Comparison of ENCODE assay signal across 2 cellular contexts in the genomic region with DNA sequence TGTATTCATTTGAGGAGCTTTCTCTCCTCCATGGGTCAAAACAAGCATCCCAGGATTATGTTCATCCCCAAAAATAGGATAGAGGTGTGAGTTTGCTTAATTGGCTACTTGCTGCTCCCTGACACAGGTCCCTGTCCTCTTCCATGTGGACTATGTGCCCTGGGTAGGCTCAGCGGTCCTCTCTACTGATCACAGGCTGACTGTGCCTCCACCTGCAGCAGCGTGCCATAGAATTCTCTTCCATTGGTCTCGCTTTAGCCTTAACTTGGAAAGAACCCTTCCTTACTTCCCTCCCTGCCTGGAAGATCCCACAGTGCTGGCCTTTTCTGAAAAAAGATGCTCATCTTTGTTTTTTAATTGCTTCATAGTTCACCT.
TF ChIP-seq lines count a peak whose summit lies in the region.

No MANE protein-coding gene starts in this region.

TF ChIP-seq in SK-N-SH treated with all-trans-retinoic acid at 6 μM for 48 hours, 23 proteins besides CTCF, POLR2A, EP300 and RAD21 (continued from another document):
- TF ChIP-seq TSHZ2 (CRISPR knock-in tag; IDR thresholded peaks at IDR 0.05): no peak
- TF ChIP-seq ESRRG (CRISPR knock-in tag; IDR thresholded peaks at IDR 0.05): no peak
- no peak for TF ChIP-seq SNAI2 (CRISPR knock-in tag; IDR thresholded peaks at IDR 0.05)
- no peak for TF ChIP-seq ZNF8 (CRISPR knock-in tag; IDR thresholded peaks at IDR 0.05)
- no peak for TF ChIP-seq ZC3H10 (CRISPR knock-in tag; IDR thresholded peaks at IDR 0.05)
- no peak for TF ChIP-seq CREB5 (CRISPR knock-in tag; IDR thresholded peaks at IDR 0.05; ENCODE audit: low read depth)
- TF ChIP-seq TOX (CRISPR knock-in tag; IDR thresholded peaks at IDR 0.05; ENCODE audit: borderline replicate concordance): no peak
- no peak for TF ChIP-seq ZNF565 (CRISPR knock-in tag; conservative IDR thresholded peaks at IDR 0.05; ENCODE audit: low read depth)
- no peak for TF ChIP-seq TCF4 (CRISPR knock-in tag; IDR thresholded peaks at IDR 0.05; ENCODE audit: borderline replicate concordance)
- TF ChIP-seq PATZ1 (CRISPR knock-in tag; IDR thresholded peaks at IDR 0.05; ENCODE audit: borderline replicate concordance): no peak
- TF ChIP-seq OSR1 (CRISPR knock-in tag; IDR thresholded peaks at IDR 0.05): no peak
- TF ChIP-seq ZNF70 (CRISPR knock-in tag; IDR thresholded peaks at IDR 0.05): no peak
- no peak for TF ChIP-seq POU6F1 (CRISPR knock-in tag; IDR thresholded peaks at IDR 0.05; ENCODE audit: borderline replicate concordance, low read depth)

TF ChIP-seq in SK-N-SH, 30 proteins besides CTCF, POLR2A, EP300 and RAD21 (continued from another document):
- no peak for TF ChIP-seq TEAD4 (IDR thresholded peaks at IDR 0.05; ENCODE audit: borderline replicate concordance, insufficient read depth)
- no peak for TF ChIP-seq RXRA (IDR thresholded peaks at IDR 0.05; ENCODE audit: borderline replicate concordance, low read depth)
- no peak for TF ChIP-seq EZH2phosphoT487 (IDR thresholded peaks at IDR 0.05; ENCODE audit: borderline replicate concordance, low read depth)
- TF ChIP-seq GATA2 (CRISPR knock-in tag; IDR thresholded peaks at IDR 0.05): no peak
- no peak for TF ChIP-seq SIN3A (IDR thresholded peaks at IDR 0.05; ENCODE audit: borderline replicate concordance, low read depth, low read length)
- no peak for TF ChIP-seq MAX (IDR thresholded peaks at IDR 0.05; ENCODE audit: low read depth)
- TF ChIP-seq YY1 (IDR thresholded peaks at IDR 0.05; ENCODE audit: low read depth): no peak
